ENCODE assay signal across 9 cellular contexts in genomic region chr3:38511546-38511945, GRCh38. TPM values are rescaled to one million over a fixed set of nuclear protein-coding genes. Genes with fewer than 3 reads are reported as not detected.
"Had no signal": no experiment of that assay in that cellular context is flagged by ENCODE, and none has a peak within 500 bp of the region (broad histone marks: within the 10 kb centered on the region; RNA-seq: fewer than 3 reads in every experiment).

No MANE protein-coding gene starts in this region.

- DNase-seq: H9, HCEC 1CT, KG1 had no signal

- H3K4me1 Mint-ChIP-seq: GM23338, H9 had no signal

- H3K4me2 ChIP-seq: GM23338 had no signal

- H3K4me3 ChIP-seq: GM23338 had no signal

- H3K4me3 Mint-ChIP-seq: GM23338, H9, IgD-negative memory B cell had no signal

- FAIRE-seq: H1, H54, HepG2 had no signal

- H3K27ac Mint-ChIP-seq: GM23338, H9, IgD-negative memory B cell had no signal

- H3K27me3 Mint-ChIP-seq: IgD-negative memory B cell had no signal

- H3K9me3 Mint-ChIP-seq: GM23338, H9, IgD-negative memory B cell had no signal

- ATAC-seq: GM23338, HepG2 had no signal

- H3K27ac ChIP-seq: HL-60 had no signal

- H2AFZ ChIP-seq: GM23338 had no signal

RNA-seq across cellular contexts. Expression of gene ACVR2B, which starts 57.9 kb away (rescaled TPM):
- polyA plus RNA-seq: IgD-negative memory B cell had no signal
